In the genomic region with DNA sequence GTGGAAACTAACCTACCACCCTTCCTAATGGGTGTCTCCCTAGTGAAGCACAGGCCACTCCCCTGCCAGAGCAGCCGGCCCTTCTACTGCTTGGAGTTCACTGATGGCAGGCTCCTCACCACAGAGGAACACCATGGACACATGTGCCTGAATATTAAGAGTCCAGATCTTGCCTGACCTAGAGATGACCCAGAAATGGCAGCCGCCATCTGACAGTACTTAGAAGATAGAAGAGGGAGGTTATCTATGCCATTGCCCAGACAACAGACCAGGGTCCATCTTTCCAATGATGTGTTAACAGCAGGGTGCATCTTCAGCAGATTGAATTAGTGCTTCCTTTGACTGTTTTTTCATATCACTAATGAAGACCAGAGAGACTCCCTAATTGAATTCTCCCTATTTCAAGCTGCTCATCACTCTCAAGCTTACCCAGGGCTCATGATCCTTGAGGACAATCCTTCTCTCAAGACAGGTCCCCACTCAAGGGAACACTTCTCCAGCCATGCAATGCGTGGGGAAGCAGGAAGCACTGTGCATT, we compare ENCODE assay signal across 21 cellular contexts.
"Had no signal": no experiment of that assay in that cellular context is flagged by ENCODE, and none has a peak within 500 bp of the region (broad histone marks: within the 10 kb centered on the region; RNA-seq: fewer than 3 reads in every experiment).

No MANE protein-coding gene starts in this region.

- H3K27ac Mint-ChIP-seq: activated naive CD8-positive, alpha-beta T cell treated with anti-CD3 and anti-CD28 coated beads, Interleukin-2, amount 10 ng/mL, durations not matched to agents 7 days and 5 days; natural killer cell had no signal

- H3K36me3 Mint-ChIP-seq: activated naive CD8-positive, alpha-beta T cell treated with anti-CD3 and anti-CD28 coated beads, Interleukin-2, amount 10 ng/mL, durations not matched to agents 7 days and 5 days; natural killer cell had no signal

- H3K27me3 ChIP-seq: heart left ventricle, tibial artery, uterus had no signal

- DNase-seq: activated CD4-positive, alpha-beta T cell treated with anti-CD3 and anti-CD28 coated beads, Interleukin-2, amount 50 U/mL, for 1 hour; activated CD4-positive, CD25-positive, alpha-beta regulatory T cell treated with anti-CD3 and anti-CD28 coated beads, Interleukin-2, amount 50 U/mL, for 72 hours; activated naive CD8-positive, alpha-beta T cell treated with anti-CD3 and anti-CD28 coated beads, Interleukin-2, amount 10 ng/mL, durations not matched to agents 7 days and 5 days; anterior cingulate cortex; brain microvascular endothelial cell; cerebellar nuclear complex; cortex of kidney; erythroblast; heart left ventricle; mesendoderm; natural killer cell; stimulated activated CD4-positive, alpha-beta T cell treated with anti-CD3 and anti-CD28 coated beads, Interleukin-2, amount 100 ng/mL, for 24 hours; stimulated activated naive CD4-positive, alpha-beta T cell treated with Interleukin-2 at 50 U/mL for 16 hours; substantia nigra; T-helper 1 cell; T-helper 9 cell; tibial artery; uterus had no signal

- H3K4me3 ChIP-seq: heart left ventricle, tibial artery, uterus had no signal

- H3K4me1 ChIP-seq: parathyroid adenoma had no signal

- H3K36me3 ChIP-seq: brain microvascular endothelial cell, heart left ventricle, neutrophil, tibial artery, uterus had no signal

- H3K9me3 Mint-ChIP-seq: activated naive CD8-positive, alpha-beta T cell treated with anti-CD3 and anti-CD28 coated beads, Interleukin-2, amount 10 ng/mL, durations not matched to agents 7 days and 5 days; natural killer cell had no signal

- ATAC-seq: natural killer cell, sciatic nerve had no signal

- H3K4me3 Mint-ChIP-seq: activated naive CD8-positive, alpha-beta T cell treated with anti-CD3 and anti-CD28 coated beads, Interleukin-2, amount 10 ng/mL, durations not matched to agents 7 days and 5 days; natural killer cell had no signal

- H3K27ac ChIP-seq: brain microvascular endothelial cell, neutrophil, parathyroid adenoma, uterus had no signal

- H3K9me3 ChIP-seq: heart left ventricle, neutrophil, tibial artery, uterus had no signal
